Comparison of ENCODE assay signal across 8 cellular contexts in the genomic region with DNA sequence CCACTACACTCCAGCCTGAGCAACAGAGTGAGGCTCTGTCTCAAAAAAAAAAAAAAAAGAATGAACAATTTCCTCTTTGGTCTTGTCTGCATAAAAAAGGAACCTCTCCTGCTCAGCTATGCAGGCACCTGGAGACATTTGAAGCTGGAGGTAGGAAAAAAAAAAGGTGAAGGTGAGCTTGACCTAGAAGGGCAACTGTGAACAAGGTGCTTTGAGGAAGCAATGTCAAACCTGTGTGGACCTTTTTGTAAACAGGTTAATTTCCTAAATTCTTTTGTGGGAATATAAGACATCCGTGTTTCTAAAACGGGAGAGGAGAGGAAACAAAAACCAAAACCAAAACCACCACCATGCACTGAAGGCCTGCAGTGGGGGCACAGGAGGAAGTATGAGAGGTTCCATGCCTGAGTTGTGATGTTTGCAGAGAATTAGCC.
DNase-seq lines count a peak whose midpoint lies in the region; ATAC-seq, FAIRE-seq and TF ChIP-seq lines count a peak whose summit lies in the region.

No MANE protein-coding gene starts in this region.

- FAIRE-seq in kidney (lab: Jason Lieb, UNC), result no peak
- FAIRE-seq in D721Med (lab: Jason Lieb, UNC), result no peak

- H3K4me3 ChIP-seq in kidney (ENCODE audit: low read length in 2 of 2) (peak overlapping the region in 1 of 2 donors; percentile 6), thyroid gland (replicated peaks in 1 of 3) (no peak overlapping the region)

- H3K27ac Mint-ChIP-seq in activated naive CD4-positive, alpha-beta T cell treated with anti-CD3 and anti-CD28 coated beads, Interleukin-2, amount 10 ng/mL, durations not matched to agents 7 days and 5 days, result peak overlapping the region; percentile 93

- DNase-seq in activated naive CD4-positive, alpha-beta T cell treated with anti-CD3 and anti-CD28 coated beads, Interleukin-2, amount 10 ng/mL, durations not matched to agents 7 days and 5 days, result peak; percentile 58
- no peak for DNase-seq in activated naive CD4-positive, alpha-beta T cell treated with Interleukin-2 at 50 U/mL for 16 hours
- DNase-seq in SKM-1 treated with dmso at 0.1 percent for 144 hours (lab: John Stamatoyannopoulos, UW; ENCODE audit: unreplicated experiment) (peak; percentile 76), kidney (no peak), thyroid gland (peak in 1 of 2 donors; percentile 32), D721Med (ENCODE audit: insufficient read length, low spot score) (no peak), NCI-H146 treated with DMSO at 0.1 percent for 48 hours (lab: John Stamatoyannopoulos, UW; ENCODE audit: unreplicated experiment) (no peak)

- H3K36me3 ChIP-seq in kidney (ENCODE audit: control insufficient read depth in 1 of 2, insufficient read depth in 2 of 2, low read length in 2 of 2), result peaks cover 0 to 7% of the 10 kb centered on the region in 2 donors
- no peaks in the 10 kb centered on the region for H3K36me3 ChIP-seq in thyroid gland

- ATAC-seq in GM21737 (IDR thresholded peaks at IDR 0.05; ENCODE audit: unreplicated experiment), result no peak

- intact Hi-C loops in kidney (cut with DNase I) (no loop called here), thyroid gland (cut with DNase I) (no loop called here)

- 18 to 26% methylated on average over 2 of the region's 2 CpGs for WGBS in thyroid gland, 2 donors

- H3K9ac ChIP-seq in kidney (ENCODE audit: low read length in 2 of 2), result no peak overlapping the region

- no peaks in the 10 kb centered on the region for H3K27me3 Mint-ChIP-seq in activated naive CD4-positive, alpha-beta T cell treated with anti-CD3 and anti-CD28 coated beads, Interleukin-2, amount 10 ng/mL, durations not matched to agents 7 days and 5 days

- CTCF ChIA-PET in activated naive CD4-positive, alpha-beta T cell treated with anti-CD3 and anti-CD28 coated beads, Interleukin-2, amount 10 ng/mL, durations not matched to agents 7 days and 5 days (lab: Charles Lee), result interaction anchor here (1.6 kb wide), 1 partner anchor 14 kb away, joined by 3 read pairs; no protein-coding TSS in a partner anchor

- no peak for TF ChIP-seq CTCF in kidney (IDR thresholded peaks at IDR 0.05; ENCODE audit: borderline replicate concordance, extremely low read depth, insufficient read depth)
- TF ChIP-seq CTCF in thyroid gland (IDR thresholded peaks at IDR 0.05), result no peak
- TF ChIP-seq CTCF in D721Med (IDR thresholded peaks at IDR 0.05; ENCODE audit: insufficient read depth, missing control alignments), result no peak

- H3K9me3 ChIP-seq in kidney (ENCODE audit: control insufficient read depth in 1 of 2, low read length in 2 of 2) (no peaks in the 10 kb centered on the region), thyroid gland (no peaks in the 10 kb centered on the region)

- H3K4me1 ChIP-seq in kidney (ENCODE audit: control insufficient read depth in 1 of 2, insufficient read depth in 1 of 2, low read depth in 1 of 2, low read length in 2 of 2), result peaks cover 35 to 43% of the 10 kb centered on the region in 2 donors
- H3K4me1 ChIP-seq in thyroid gland, result peaks cover 40 to 71% of the 10 kb centered on the region in 2 donors

- H3K36me3 Mint-ChIP-seq in activated naive CD4-positive, alpha-beta T cell treated with anti-CD3 and anti-CD28 coated beads, Interleukin-2, amount 10 ng/mL, durations not matched to agents 7 days and 5 days, result peaks cover 49% of the 10 kb centered on the region

- H3K27ac ChIP-seq in kidney (ENCODE audit: low read depth in 2 of 2, low read length in 2 of 2) (peak overlapping the region; percentile 72 to 76), thyroid gland (peak overlapping the region; percentile 30 to 60 (median 46))

- no peak for TF ChIP-seq POLR2A in thyroid gland (IDR thresholded peaks at IDR 0.05)

- no peaks in the 10 kb centered on the region for H3K9me3 Mint-ChIP-seq in activated naive CD4-positive, alpha-beta T cell treated with anti-CD3 and anti-CD28 coated beads, Interleukin-2, amount 10 ng/mL, durations not matched to agents 7 days and 5 days

- peak overlapping the region; percentile 70 for H3K4me3 Mint-ChIP-seq in activated naive CD4-positive, alpha-beta T cell treated with anti-CD3 and anti-CD28 coated beads, Interleukin-2, amount 10 ng/mL, durations not matched to agents 7 days and 5 days

- peaks cover 79% of the 10 kb centered on the region for H3K4me1 Mint-ChIP-seq in activated naive CD4-positive, alpha-beta T cell treated with anti-CD3 and anti-CD28 coated beads, Interleukin-2, amount 10 ng/mL, durations not matched to agents 7 days and 5 days

- H3K27me3 ChIP-seq in thyroid gland, result no peaks in the 10 kb centered on the region

Comparison
In these comparisons a context has a peak if more than half of its experiments do, and no peak if none do; other contexts are left out.
1. DNase-seq: peak in activated naive CD4-positive, alpha-beta T cell treated with anti-CD3 and anti-CD28 coated beads, Interleukin-2, amount 10 ng/mL, durations not matched to agents 7 days and 5 days (single experiment) and SKM-1 treated with dmso at 0.1 percent for 144 hours (single experiment); none in activated naive CD4-positive, alpha-beta T cell treated with Interleukin-2 at 50 U/mL for 16 hours (single experiment), kidney (single experiment), D721Med (single experiment) and NCI-H146 treated with DMSO at 0.1 percent for 48 hours (single experiment).